In genomic region chr15:77625376-77625775, GRCh38 we compare ENCODE assay signal across 18 cellular contexts. TPM values are rescaled to one million over a fixed set of nuclear protein-coding genes. Genes with fewer than 3 reads are reported as not detected.
DNase-seq lines count a peak whose midpoint lies in the region; ATAC-seq, FAIRE-seq and TF ChIP-seq lines count a peak whose summit lies in the region.
"Had no signal": no experiment of that assay in that cellular context is flagged by ENCODE, and none has a peak within 500 bp of the region (broad histone marks: within the 10 kb centered on the region; RNA-seq: fewer than 3 reads in every experiment).

No MANE protein-coding gene starts in this region.

- H3K27me3 ChIP-seq in cardiac muscle cell (no peaks in the 10 kb centered on the region), H7 (ENCODE audit: control insufficient read depth, insufficient read depth, low read length) (no peaks in the 10 kb centered on the region), K562 (ENCODE audit: control insufficient read depth in 2 of 2, insufficient read depth in 2 of 2, low read length in 2 of 2) (no peaks in the 10 kb centered on the region), breast epithelium (no peaks in the 10 kb centered on the region)
- H3K27me3 ChIP-seq: BE2C had no signal

- H2AFZ ChIP-seq in K562 (ENCODE audit: low read depth, low read length), result no peak overlapping the region
- H2AFZ ChIP-seq: GM23338 had no signal

- no peak for TF ChIP-seq RAD21 in K562 (CRISPR knock-in tag; conservative IDR thresholded peaks at IDR 0.05 in 1 of 2, IDR thresholded peaks at IDR 0.05 in 1 of 2)

- POLR2A ChIA-PET in K562 (lab: Yijun Ruan, JAX), result interaction anchor here (0.6 kb wide), 1 partner anchor 31 kb away, joined by 3 read pairs; no protein-coding TSS in a partner anchor

- no peak for TF ChIP-seq EP300 in K562 (IDR thresholded peaks at IDR 0.05; ENCODE audit: low read length)

- peaks cover 35% of the 10 kb centered on the region; the same call in 2 of the 3 replicates for H3K79me2 ChIP-seq in K562 (ENCODE audit: control insufficient read depth, insufficient read depth, low read length)

- H3K4me1 ChIP-seq in cardiac muscle cell (ENCODE audit: low read depth) (peaks cover 60% of the 10 kb centered on the region), K562 (replicated peaks in 1 of 2; ENCODE audit: control insufficient read depth in 2 of 2, insufficient read depth in 2 of 2, low read length in 2 of 2) (peaks cover 48 to 64% of the 10 kb centered on the region in 2 experiments), breast epithelium (no peaks in the 10 kb centered on the region)

- TF ChIP-seq CTCF in cardiac muscle cell (IDR thresholded peaks at IDR 0.05; ENCODE audit: low read depth, low read length) (no peak), K562 (IDR thresholded peaks at IDR 0.05 in 2 of 3, conservative IDR thresholded peaks at IDR 0.05 in 1 of 3; ENCODE audit: insufficient read depth in 2 of 3, low read depth in 1 of 3, low read length in 3 of 3) (no peak), breast epithelium (IDR thresholded peaks at IDR 0.05) (no peak)

- no TSS peak for BruUV-seq in K562 (replicated peaks; lab: Mats Ljungman, UMichigan)

- no peak overlapping the region for H3K4me2 ChIP-seq in K562 (ENCODE audit: insufficient read depth, low read length)

- intact Hi-C loops in left cardiac atrium (cut with DNase I), result no loop called here
- intact Hi-C loops in K562 (cut with micrococcal nuclease), result no loop called here
- intact Hi-C loops in breast epithelium (cut with DNase I; ENCODE audit: low total_unique reads), result no loop called here

- H3K27ac ChIP-seq in cardiac muscle cell, result peak overlapping the region; percentile 95
- no peak overlapping the region for H3K27ac ChIP-seq in K562 (ENCODE audit: extremely low read depth, low read depth, low read length)
- no peak overlapping the region for H3K27ac ChIP-seq in breast epithelium
- H3K27ac ChIP-seq: HL-60 had no signal

- FAIRE-seq in K562 (lab: Jason Lieb, UNC), result peak; percentile 51
- FAIRE-seq: A204.1, GM18507 had no signal

- H3K4me3 ChIP-seq in cardiac muscle cell, result no peak overlapping the region
- H3K4me3 ChIP-seq in H7 (ENCODE audit: insufficient read depth, low read depth, low read length), result no peak overlapping the region
- no peak overlapping the region for H3K4me3 ChIP-seq in K562
- H3K4me3 ChIP-seq in breast epithelium, result no peak overlapping the region
- H3K4me3 ChIP-seq: GM23338, HAP-1 had no signal

- H3K36me3 ChIP-seq in cardiac muscle cell, result no peaks in the 10 kb centered on the region
- no peaks in the 10 kb centered on the region; the same call in none of the 2 replicates for H3K36me3 ChIP-seq in H7 (replicated peaks; ENCODE audit: control insufficient read depth, insufficient read depth, low read length)
- H3K36me3 ChIP-seq in K562 (ENCODE audit: control insufficient read depth, insufficient read depth, low read length), result no peaks in the 10 kb centered on the region; the same call in 2 of the 3 replicates
- no peaks in the 10 kb centered on the region for H3K36me3 ChIP-seq in breast epithelium
- H3K36me3 ChIP-seq: BE2C, HAP-1 had no signal

- in situ Hi-C loops in K562 (cut with MboI), result no loop called here

- 61% methylated on average over 3 of the region's 3 CpGs for WGBS in K562 (ENCODE audit: insufficient coverage, low coverage, missing lambda C conversion rate)

- ATAC-seq in left cardiac atrium, result no peak
- no peak for ATAC-seq in K562
- ATAC-seq: CD8-positive, alpha-beta T cell; GM23338 had no signal

- H3K9me1 ChIP-seq in K562 (ENCODE audit: control insufficient read depth, insufficient read depth, low read length), result peaks cover 3% of the 10 kb centered on the region

- H3K9ac ChIP-seq in K562 (ENCODE audit: insufficient read depth in 1 of 2, low read depth in 2 of 2, low read length in 2 of 2), result peak overlapping the region in 1 of 2 experiments; percentile 66; a peak in 1 of 4 replicates

- CTCF ChIA-PET in K562 (lab: Yijun Ruan, JAX; ENCODE audit: low intra/inter-chr PET ratio), result interaction anchor here (0.7 kb wide), 1 partner anchor 247 kb away, joined by 3 read pairs; no protein-coding TSS in a partner anchor

- no peaks in the 10 kb centered on the region for H3K9me3 ChIP-seq in cardiac muscle cell (ENCODE audit: low read depth)
- H3K9me3 ChIP-seq in K562 (replicated peaks; ENCODE audit: control insufficient read depth, insufficient read depth, low read depth, low read length), result no peaks in the 10 kb centered on the region
- H3K9me3 ChIP-seq in breast epithelium, result no peaks in the 10 kb centered on the region
- H3K9me3 ChIP-seq: BE2C, HAP-1 had no signal

- TF ChIP-seq POLR2A in K562 (conservative IDR thresholded peaks at IDR 0.05) (no peak), breast epithelium (IDR thresholded peaks at IDR 0.05) (no peak)

- no peaks in the 10 kb centered on the region for H4K20me1 ChIP-seq in K562 (replicated peaks; ENCODE audit: control insufficient read depth, insufficient read depth, low read length)

- DNase-seq in cardiac muscle cell (ENCODE audit: low read depth in 1 of 2, low spot score in 1 of 2), result no peak
- no peak for DNase-seq in left cardiac atrium
- peak; percentile 48 for DNase-seq in H7
- no peak for DNase-seq in K562 (ENCODE audit: extremely low read depth in 1 of 4, low spot score in 3 of 4)
- no peak for DNase-seq in activated CD4-positive, alpha-beta T cell treated with anti-CD3 and anti-CD28 coated beads, Interleukin-2, amount 50 U/mL, for 4 hours
- DNase-seq in breast epithelium (ENCODE audit: low spot score in 2 of 2), result no peak
- DNase-seq in activated CD4-positive, CD25-positive, alpha-beta regulatory T cell treated with anti-CD3 and anti-CD28 coated beads, Interleukin-2, amount 50 U/mL, for 72 hours, result no peak
- DNase-seq: BE2C; CD8-positive, alpha-beta T cell; HFFc6; KBM-7 had no signal

TF ChIP-seq in K562, 482 proteins besides CTCF, POLR2A, EP300 and RAD21:
- TF ChIP-seq ZNF263 (CRISPR knock-in tag; IDR thresholded peaks at IDR 0.05; ENCODE audit: borderline replicate concordance) (no peak), NFIC (IDR thresholded peaks at IDR 0.05) (peak; percentile 85), CHCHD3 (CRISPR knock-in tag; IDR thresholded peaks at IDR 0.05) (no peak)

RNA-seq across cellular contexts. Expression of gene LINGO1, which starts 7.3 kb away (rescaled TPM):
- total RNA-seq in cardiac muscle cell, result 21.8 and 31.8 TPM in 2 replicates
- 37.0 and 75.4 TPM in 2 replicates for polyA plus RNA-seq in cardiac muscle cell
- total RNA-seq in left cardiac atrium, result 10 to 100 TPM in 1 of 2 donors, 1 to 10 TPM in 1; 7.7 to 30.5 TPM
- 10.6 and 11.9 TPM in 2 replicates for total RNA-seq in H7 (2014; rRNA removed; shearing (Covaris generic))
- total RNA-seq in K562 (2011; cell fraction: chromatin; rRNA removed; ENCODE audit: low replicate concordance), result 11.5 and 26.9 TPM in 2 replicates
- total RNA-seq in K562 (2011; cell fraction: nucleolus; rRNA removed), result 18.7 and 19.2 TPM in 2 replicates
- total RNA-seq in K562 (2011; cell fraction: nucleoplasm; rRNA removed), result 24.1 and 38.6 TPM in 2 replicates
- 2.1 and 3.3 TPM in 2 replicates for total RNA-seq in K562 (2014; rRNA removed)
- 0.65 and 0.73 TPM in 2 replicates for total RNA-seq in K562 (2014; rRNA removed; fragmentation: Illumina TruSeq; extraction: Trizol)
- 2.0 TPM in 2 replicates for total RNA-seq in K562 (2015; rRNA removed; fragmentation: Illumina TruSeq; extraction: Trizol)
- 14.3 and 14.8 TPM in 2 replicates for total RNA-seq in K562 (2021)
- polyA plus RNA-seq in K562 (2011; rRNA removed), result 12.4 and 19.4 TPM in 2 replicates
- 14.2 and 25.6 TPM in 2 replicates for polyA plus RNA-seq in K562 (2011; cell fraction: cytosol; rRNA removed)
- 10.6 and 19.2 TPM in 2 replicates for polyA plus RNA-seq in K562 (2011; cell fraction: nucleus; rRNA removed)
- 8.0 and 8.2 TPM in 2 replicates for polyA plus RNA-seq in K562 (2012)
- polyA plus RNA-seq in K562 (2014; fragmentation: Illumina TruSeq; extraction: Trizol), result 15.3 and 19.0 TPM in 2 replicates
- polyA plus RNA-seq in K562 (2014; fragmentation: Nextera tagmentation; extraction: Ambion mirVana), result under 1 TPM; 0.07 to 0.08 TPM
- polyA plus RNA-seq in K562 (2014; rRNA removed), result 8.1 and 9.3 TPM in 2 replicates
- polyA minus RNA-seq in K562 (2011; rRNA and poly(A)+ RNA removed), result 5.8 and 8.8 TPM in 2 replicates
- polyA minus RNA-seq in K562 (2011; cell fraction: cytosol; rRNA and poly(A)+ RNA removed), result 14.6 and 15.2 TPM in 2 replicates
- 3.4 and 3.8 TPM in 2 replicates for polyA minus RNA-seq in K562 (2011; cell fraction: nucleus; rRNA and poly(A)+ RNA removed)
- 1 to 10 TPM in 2 of 3 donors, not detected in 1; 1.2 to 1.6 TPM for total RNA-seq in breast epithelium
- total RNA-seq: CD8-positive, alpha-beta T cell had no signal
- polyA plus RNA-seq: AG04450, CD14-positive monocyte had no signal
